In the genomic region with DNA sequence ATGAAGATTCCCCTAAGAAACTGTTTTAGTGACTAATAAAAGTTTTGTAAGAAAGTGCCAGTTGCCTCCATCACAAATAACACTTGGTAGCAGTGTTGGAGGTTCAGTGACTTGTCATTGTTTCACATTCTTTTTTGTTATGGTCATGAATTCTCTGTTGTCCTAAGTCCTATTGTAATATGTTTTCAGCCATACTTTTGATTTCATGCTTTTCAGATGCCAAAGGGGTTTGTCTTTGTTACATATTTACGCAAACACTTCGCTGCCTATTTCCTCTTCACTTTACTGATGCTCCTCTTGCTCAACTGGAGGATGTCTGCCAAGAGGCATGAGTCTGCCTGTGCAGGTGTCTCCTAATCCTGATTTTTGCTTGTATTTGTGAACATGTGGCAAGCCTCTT, we compare ENCODE assay signal across 11 cellular contexts.
DNase-seq lines count a peak whose midpoint lies in the region; TF ChIP-seq lines count a peak whose summit lies in the region.
"Had no signal": no experiment of that assay in that cellular context is flagged by ENCODE, and none has a peak within 500 bp of the region (broad histone marks: within the 10 kb centered on the region; RNA-seq: fewer than 3 reads in every experiment).

No MANE protein-coding gene starts in this region.

- H2BK120ac ChIP-seq in mesendoderm (ENCODE audit: low read depth, low read length), result no peak overlapping the region

- CTCF ChIA-PET in BJ (lab: Yijun Ruan, JAX), result interaction anchor here (0.6 to 1.7 kb wide), 3 partner anchors 9 to 201 kb away, joined by 3 to 4 read pairs (median 3); no protein-coding TSS in a partner anchor

- H3K18ac ChIP-seq in mesendoderm (ENCODE audit: low read length), result no peak overlapping the region

- H3K9ac ChIP-seq in mesendoderm (ENCODE audit: low read length), result no peak overlapping the region

- H2BK15ac ChIP-seq in mesendoderm (replicated peaks; ENCODE audit: low read depth), result no peak overlapping the region

- no peak overlapping the region for H3K56ac ChIP-seq in mesendoderm (ENCODE audit: low read length)

- DNase-seq in BJ (ENCODE audit: low read depth), result peak; percentile 94
- DNase-seq in NCI-H1105 (lab: John Stamatoyannopoulos, UW), result peak; percentile 3
- DNase-seq in breast epithelium (ENCODE audit: low spot score in 2 of 2), result peak in 1 of 2 donors; percentile 54
- peak; percentile 23 to 68 for DNase-seq in lung microvascular endothelial cell (ENCODE audit: low read depth in 2 of 2)
- DNase-seq in mesendoderm, result no peak
- no peak for DNase-seq in NCI-H1436 treated with DMSO at 0.1 percent for 48 hours (lab: John Stamatoyannopoulos, UW)
- DNase-seq in NCI-H146 (lab: John Stamatoyannopoulos, UW), result no peak
- DNase-seq in iPS-NIHi7 (ENCODE audit: extremely low spot score), result no peak
- DNase-seq: activated effector memory CD4-positive, alpha-beta T cell treated with anti-CD3 and anti-CD28 coated beads, Interleukin-2, amount 50 U/mL, for 16 hours; GDM1; stimulated activated naive B cell treated with anti-CD40 and anti-IgM and Interleukin-4, amounts not matched to agents 10 μg/mL and 1 μg/mL and 100 μg/mL, for 72 hours had no signal

- H3K27ac ChIP-seq in breast epithelium, result peak overlapping the region; percentile 61 to 76
- no peak overlapping the region for H3K27ac ChIP-seq in mesendoderm (ENCODE audit: low read depth, low read length)

- H3K36me3 ChIP-seq in BJ (ENCODE audit: control insufficient read depth, insufficient read depth, low read length) (no peaks in the 10 kb centered on the region), breast epithelium (no peaks in the 10 kb centered on the region), mesendoderm (ENCODE audit: control insufficient read depth, insufficient read depth, low read length) (no peaks in the 10 kb centered on the region)

- TF ChIP-seq POLR2A in breast epithelium (IDR thresholded peaks at IDR 0.05), result no peak

- no peaks in the 10 kb centered on the region for H3K27me3 ChIP-seq in BJ (ENCODE audit: control insufficient read depth, insufficient read depth, low read length)
- no peaks in the 10 kb centered on the region for H3K27me3 ChIP-seq in breast epithelium
- no peaks in the 10 kb centered on the region for H3K27me3 ChIP-seq in mesendoderm (ENCODE audit: insufficient read depth, low read length, poor library complexity)

- no peak overlapping the region for H3K4me2 ChIP-seq in mesendoderm (ENCODE audit: low read length)

- no peaks in the 10 kb centered on the region for H3K9me3 ChIP-seq in breast epithelium

- H3K79me2 ChIP-seq in mesendoderm (ENCODE audit: control insufficient read depth, insufficient read depth, low read length), result peaks cover 63% of the 10 kb centered on the region

- H3K4ac ChIP-seq in mesendoderm (ENCODE audit: low read depth, low read length), result no peak overlapping the region

- no peak overlapping the region for H2BK5ac ChIP-seq in mesendoderm (ENCODE audit: low read length)

- no peak overlapping the region for H3K23ac ChIP-seq in mesendoderm (ENCODE audit: low read length)

- no CpG with 5 or more reads among the region's 2 CpGs for WGBS in mesendoderm (ENCODE audit: extremely low coverage, insufficient coverage, low lambda C conversion rate)

- intact Hi-C loops in breast epithelium (cut with DNase I; ENCODE audit: low total_unique reads), result no loop called here

- H4K8ac ChIP-seq in mesendoderm (ENCODE audit: low read depth, low read length), result no peak overlapping the region

- no peak overlapping the region for H4K5ac ChIP-seq in mesendoderm (ENCODE audit: low read length)

- no peak overlapping the region for H2AK5ac ChIP-seq in mesendoderm (ENCODE audit: low read length)

- TF ChIP-seq CTCF in BJ (IDR thresholded peaks at IDR 0.05; ENCODE audit: insufficient read depth, low read depth, low read length) (no peak), breast epithelium (IDR thresholded peaks at IDR 0.05) (no peak)

- POLR2A ChIA-PET in BJ (lab: Charles Lee), result interaction anchor here (0.7 kb wide), 1 partner anchor 177 kb away, joined by 3 read pairs; no protein-coding TSS in a partner anchor

- H3K4me3 ChIP-seq in BJ (ENCODE audit: low read depth, low read length), result no peak overlapping the region
- H3K4me3 ChIP-seq in breast epithelium, result no peak overlapping the region
- H3K4me3 ChIP-seq in mesendoderm (ENCODE audit: low read length), result no peak overlapping the region

- H3K79me1 ChIP-seq in mesendoderm (ENCODE audit: low read length), result peaks cover 4% of the 10 kb centered on the region

- H3K4me1 ChIP-seq in breast epithelium, result no peaks in the 10 kb centered on the region
- peaks cover 2% of the 10 kb centered on the region for H3K4me1 ChIP-seq in mesendoderm (ENCODE audit: control insufficient read depth, low read depth, low read length)

Comparison
In these comparisons a context has a peak if more than half of its experiments do, and no peak if none do; other contexts are left out.
1. DNase-seq: peak in BJ (single experiment), NCI-H1105 (single experiment) and lung microvascular endothelial cell (2 of 2); none in mesendoderm (single experiment), NCI-H1436 treated with DMSO at 0.1 percent for 48 hours (single experiment), NCI-H146 (single experiment) and iPS-NIHi7 (single experiment).